In the genomic region with DNA sequence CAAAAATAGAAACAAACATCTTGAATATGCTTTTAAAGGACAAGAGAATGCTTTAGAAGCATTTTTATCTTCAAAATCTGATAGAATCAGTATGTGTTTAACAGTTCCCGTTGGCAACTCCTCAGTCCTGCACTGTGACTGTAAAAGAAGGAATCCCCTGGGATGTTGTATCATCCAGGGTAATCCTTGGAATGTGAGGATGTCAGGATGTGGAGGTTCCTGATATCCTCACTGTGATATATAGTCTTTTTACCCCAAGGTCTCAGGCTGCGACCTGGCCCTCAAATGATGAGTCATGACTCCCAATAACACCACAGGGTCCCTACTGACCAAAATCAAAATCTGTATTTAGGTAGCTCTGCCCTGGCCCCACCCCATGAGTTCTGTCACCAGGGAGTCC, we compare ENCODE assay signal across 19 cellular contexts. TPM values are rescaled to one million over a fixed set of nuclear protein-coding genes. Genes with fewer than 3 reads are reported as not detected.
DNase-seq lines count a peak whose midpoint lies in the region; ATAC-seq, FAIRE-seq and TF ChIP-seq lines count a peak whose summit lies in the region.
"Had no signal": no experiment of that assay in that cellular context is flagged by ENCODE, and none has a peak within 500 bp of the region (broad histone marks: within the 10 kb centered on the region; RNA-seq: fewer than 3 reads in every experiment).

No MANE protein-coding gene starts in this region.

- no peak overlapping the region for H3K18ac ChIP-seq in mesenchymal stem cell (ENCODE audit: low read depth in 1 of 2, low read length in 2 of 2)

- H4K91ac ChIP-seq in mesenchymal stem cell (ENCODE audit: low read length) = no peak overlapping the region

- H2BK120ac ChIP-seq in mesenchymal stem cell (ENCODE audit: low read depth, low read length) = no peak overlapping the region

- H3K4me3 ChIP-seq in astrocyte (ENCODE audit: insufficient read depth, low read depth, low read length) (no peak overlapping the region), mesenchymal stem cell (ENCODE audit: insufficient read depth in 1 of 2, low read depth in 1 of 2, low read length in 2 of 2) (no peak overlapping the region)
- H3K4me3 ChIP-seq: A549 had no signal

- H3K27me3 ChIP-seq in astrocyte (ENCODE audit: insufficient read depth, low read length) (no peaks in the 10 kb centered on the region), mesenchymal stem cell (ENCODE audit: control insufficient read depth in 1 of 2, insufficient read depth in 1 of 2, low read length in 2 of 2) (peaks cover 0 to 18% of the 10 kb centered on the region in 2 experiments)
- H3K27me3 ChIP-seq: BE2C had no signal

- no peaks in the 10 kb centered on the region for H3K9me3 Mint-ChIP-seq in astrocyte (ENCODE audit: unreplicated experiment)
- H3K9me3 Mint-ChIP-seq: IgD-negative memory B cell had no signal

- no peak overlapping the region for H3K4me2 ChIP-seq in astrocyte (ENCODE audit: low read length)
- no peak overlapping the region for H3K4me2 ChIP-seq in mesenchymal stem cell (ENCODE audit: low read length, poor library complexity, severe bottlenecking)
- H3K4me2 ChIP-seq: A549 had no signal

- H2BK15ac ChIP-seq in mesenchymal stem cell (ENCODE audit: low read depth, poor library complexity, severe bottlenecking) = no peak overlapping the region

- H3K4me3 Mint-ChIP-seq in astrocyte (ENCODE audit: unreplicated experiment) = no peak overlapping the region
- H3K4me3 Mint-ChIP-seq: IgD-negative memory B cell had no signal

- no peak overlapping the region for H3K27ac Mint-ChIP-seq in astrocyte (ENCODE audit: unreplicated experiment)
- H3K27ac Mint-ChIP-seq: IgD-negative memory B cell had no signal

- TF ChIP-seq CTCF in astrocyte (IDR thresholded peaks at IDR 0.05; ENCODE audit: insufficient read depth, low read depth, low read length) = no peak

- no peak overlapping the region for H2AFZ ChIP-seq in astrocyte (ENCODE audit: low read depth, low read length)
- no peak overlapping the region for H2AFZ ChIP-seq in mesenchymal stem cell (ENCODE audit: low read depth, low read length)

- no peaks in the 10 kb centered on the region for H4K20me1 ChIP-seq in astrocyte (ENCODE audit: insufficient read depth, low read length)

- H3K79me2 ChIP-seq in astrocyte (ENCODE audit: insufficient read depth, low read length) = no peaks in the 10 kb centered on the region

- H2AK5ac ChIP-seq in mesenchymal stem cell (ENCODE audit: low read length, severe bottlenecking) = no peak overlapping the region

- DNase-seq in A172 (ENCODE audit: low spot score) = peak; percentile 17
- peak; percentile 3 for DNase-seq in GM03348 (ENCODE audit: low spot score)
- DNase-seq in astrocyte (ENCODE audit: low read depth) = no peak
- peak; percentile 16 for DNase-seq in mesenchymal stem cell
- no peak for DNase-seq in NCI-H1092 treated with DMSO at 0.1 percent for 48 hours (lab: John Stamatoyannopoulos, UW)
- DNase-seq in NCI-H1092 (lab: John Stamatoyannopoulos, UW) = no peak
- DNase-seq: BE2C, NCI-H1417 treated with DMSO at 0.1 percent for 48 hours, NCI-H187, NCI-H2107, NCI-H69, SIG-M5 had no signal

- peak; percentile 85 for FAIRE-seq in astrocyte (lab: Jason Lieb, UNC)
- FAIRE-seq: A549, GM12891 had no signal

- H2BK5ac ChIP-seq in mesenchymal stem cell (ENCODE audit: low read depth, low read length, poor library complexity, severe bottlenecking) = no peak overlapping the region

- no peak for ATAC-seq in HG03139 (IDR thresholded peaks at IDR 0.05; ENCODE audit: unreplicated experiment)
- ATAC-seq in GM21515 (IDR thresholded peaks at IDR 0.05; ENCODE audit: unreplicated experiment) = no peak
- ATAC-seq: A549, Panc1 had no signal

- no peak overlapping the region for H3K27ac ChIP-seq in astrocyte (ENCODE audit: low read depth, low read length)
- no peak overlapping the region for H3K27ac ChIP-seq in mesenchymal stem cell (ENCODE audit: low read length, poor library complexity, severe bottlenecking)
- H3K27ac ChIP-seq: A549 had no signal

- no peak overlapping the region for H3K23ac ChIP-seq in mesenchymal stem cell (ENCODE audit: low read length in 2 of 2)

- H3K27me3 Mint-ChIP-seq in astrocyte (ENCODE audit: low read depth, unreplicated experiment) = no peaks in the 10 kb centered on the region
- H3K27me3 Mint-ChIP-seq: IgD-negative memory B cell had no signal

- no peak overlapping the region for H3K9ac ChIP-seq in astrocyte (ENCODE audit: low read length)
- no peak overlapping the region for H3K9ac ChIP-seq in mesenchymal stem cell (ENCODE audit: low read length)

- no peak overlapping the region for H2BK12ac ChIP-seq in mesenchymal stem cell (ENCODE audit: low read length in 2 of 2)

- no peak overlapping the region for H3K4ac ChIP-seq in mesenchymal stem cell (ENCODE audit: low read depth in 1 of 2, low read length in 2 of 2)

- no peaks in the 10 kb centered on the region for H3K36me3 Mint-ChIP-seq in astrocyte (ENCODE audit: low read depth, unreplicated experiment)

- H3K4me1 Mint-ChIP-seq in astrocyte (ENCODE audit: low read depth, unreplicated experiment) = peaks cover 5% of the 10 kb centered on the region
- H3K4me1 Mint-ChIP-seq: IgD-negative memory B cell had no signal

- whole genome bisulfite sequencing in mesenchymal stem cell = 0% methylated on average over 1 of the region's 2 CpGs

- H3K4me1 ChIP-seq in astrocyte (ENCODE audit: insufficient read depth, low read length) = no peaks in the 10 kb centered on the region
- no peaks in the 10 kb centered on the region for H3K4me1 ChIP-seq in mesenchymal stem cell (ENCODE audit: control insufficient read depth, insufficient read depth, low read depth, low read length)
- H3K4me1 ChIP-seq: A549, BE2C had no signal

- H3K9me3 ChIP-seq in astrocyte (ENCODE audit: insufficient read depth, low read depth, low read length) (no peaks in the 10 kb centered on the region), mesenchymal stem cell (ENCODE audit: control insufficient read depth, low read length) (no peaks in the 10 kb centered on the region)
- H3K9me3 ChIP-seq: A549, BE2C had no signal

- H3K36me3 ChIP-seq in astrocyte (ENCODE audit: insufficient read depth, low read length) (no peaks in the 10 kb centered on the region), mesenchymal stem cell (ENCODE audit: control insufficient read depth in 1 of 2, insufficient read depth in 2 of 2, low read depth in 1 of 2, low read length in 2 of 2) (no peaks in the 10 kb centered on the region)
- H3K36me3 ChIP-seq: BE2C had no signal

- H3K14ac ChIP-seq in mesenchymal stem cell (ENCODE audit: low read length in 2 of 2) = no peak overlapping the region

- no peak overlapping the region for H4K8ac ChIP-seq in mesenchymal stem cell (ENCODE audit: low read length)

- H3K79me1 ChIP-seq in mesenchymal stem cell (replicated peaks; ENCODE audit: low read length, poor library complexity, severe bottlenecking) = no peaks in the 10 kb centered on the region

RNA-seq across cellular contexts. Expression of gene PTCHD1, which starts 53.2 kb away (rescaled TPM):
- total RNA-seq in A172 (2014; rRNA removed; shearing (Covaris generic)) = not detected in 2 replicates
- total RNA-seq in astrocyte = 0.05 and 0.14 TPM in 2 replicates
- under 0.01 TPM for polyA plus RNA-seq in mesenchymal stem cell (2013, experiment 1 of 2)
- 0.01 TPM for polyA plus RNA-seq in mesenchymal stem cell (2013, experiment 2 of 2)
- total RNA-seq: M059J had no signal
- polyA plus RNA-seq: A549, IgD-negative memory B cell had no signal

Comparison
In these comparisons a context has a peak if more than half of its experiments do, and no peak if none do; other contexts are left out.
1. DNase-seq: peak in A172 (single experiment), GM03348 (single experiment) and mesenchymal stem cell (single experiment); none in astrocyte (single experiment), NCI-H1092 treated with DMSO at 0.1 percent for 48 hours (single experiment) and NCI-H1092 (single experiment).